8 cellular contexts compared by ENCODE assay signal in the genomic region with DNA sequence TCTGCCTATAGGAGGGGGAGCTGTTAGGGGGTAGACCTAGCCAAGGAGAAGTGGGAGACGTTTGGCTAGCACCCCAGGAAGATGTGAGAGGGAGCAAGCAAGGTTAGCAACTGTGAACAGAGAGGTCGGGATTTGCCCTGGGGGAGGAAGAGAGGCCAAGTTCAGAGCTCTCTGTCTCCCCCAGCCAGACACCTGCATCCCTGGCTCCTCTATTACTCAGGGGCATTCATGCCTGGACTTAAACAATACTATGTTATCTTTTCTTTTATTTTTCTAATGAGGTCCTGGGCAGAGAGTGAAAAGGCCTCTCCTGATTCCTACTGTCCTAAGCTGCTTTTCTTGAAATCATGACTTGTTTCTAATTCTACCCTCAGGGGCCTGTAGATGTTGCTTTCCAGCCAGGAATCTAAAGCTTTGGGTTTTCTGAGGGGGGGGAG. TPM values are rescaled to one million over a fixed set of nuclear protein-coding genes. Genes with fewer than 3 reads are reported as not detected.
DNase-seq lines count a peak whose midpoint lies in the region; ATAC-seq and TF ChIP-seq lines count a peak whose summit lies in the region.

No MANE protein-coding gene starts in this region.

- WGBS in endodermal cell (ENCODE audit: insufficient coverage in 1 of 2, insufficient read length in 1 of 2), 2 experiments = 0% methylated on average over 1 to 2 of the region's 2 CpGs
- no CpG with 5 or more reads among the region's 2 CpGs for WGBS in neuronal stem cell (ENCODE audit: extremely low coverage in 2 of 2, insufficient read length in 2 of 2, insufficient replicate concordance in 1 of 2), 2 donors

- peaks cover 41% of the 10 kb centered on the region for H3K36me3 ChIP-seq in NT2/D1 (ENCODE audit: insufficient read depth, insufficient read length, low read length)
- H3K36me3 ChIP-seq in endodermal cell (ENCODE audit: control insufficient read depth, insufficient read depth, low read length) = peaks cover 17% of the 10 kb centered on the region
- peaks cover 10 to 38% of the 10 kb centered on the region in 2 donors for H3K36me3 ChIP-seq in neuronal stem cell (replicated peaks in 1 of 2; ENCODE audit: control insufficient read depth in 2 of 2, insufficient read depth in 2 of 2, low read length in 2 of 2)

- intact Hi-C loops in CD14-positive monocyte (cut with micrococcal nuclease) = loop anchor here in 1 of 2 donors (5.0 kb wide), 2 partner anchors 35 kb away; no protein-coding TSS in a partner anchor

- H3K18ac ChIP-seq in neuronal stem cell (ENCODE audit: low read length) = peak overlapping the region; percentile 11

- peaks cover 49 to 57% of the 10 kb centered on the region in 2 donors for H3K36me3 Mint-ChIP-seq in CD14-positive monocyte
- peaks cover 23% of the 10 kb centered on the region for H3K36me3 Mint-ChIP-seq in endodermal cell (ENCODE audit: low read depth)

- H2BK120ac ChIP-seq in neuronal stem cell (ENCODE audit: low read depth, low read length) = no peak overlapping the region

- DNase-seq in CD14-positive monocyte (ENCODE audit: low spot score) (no peak), NT2/D1 (ENCODE audit: low read depth, low spot score) (no peak), endodermal cell (peak; percentile 82), neuronal stem cell (ENCODE audit: low spot score) (no peak)

- H3K9ac ChIP-seq in NT2/D1 (ENCODE audit: insufficient read length, low read depth) (no peak overlapping the region), endodermal cell (ENCODE audit: extremely low read depth, low read length, poor library complexity, severe bottlenecking) (peak overlapping the region; percentile 29), neuronal stem cell (ENCODE audit: low read depth, low read length, poor library complexity) (peak overlapping the region; percentile 79)

- H3K4me2 ChIP-seq in neuronal stem cell (ENCODE audit: insufficient read depth, low read length, poor library complexity, severe bottlenecking) = peak overlapping the region; percentile 58

- H2BK5ac ChIP-seq in neuronal stem cell (ENCODE audit: low read length) = no peak overlapping the region

- peak overlapping the region; percentile 4 for H3K4me3 ChIP-seq in NT2/D1 (ENCODE audit: insufficient read length, low read depth)
- H3K4me3 ChIP-seq in endodermal cell (ENCODE audit: low read length) = peak overlapping the region; percentile 98
- peak overlapping the region in 1 of 2 donors; percentile 36 for H3K4me3 ChIP-seq in neuronal stem cell (ENCODE audit: low read length in 2 of 2)

- no peak overlapping the region for H3K23ac ChIP-seq in neuronal stem cell (ENCODE audit: low read depth, low read length, poor library complexity)

- H2BK15ac ChIP-seq in neuronal stem cell (ENCODE audit: low read length) = no peak overlapping the region

- peaks cover 78% of the 10 kb centered on the region for H3K4me1 Mint-ChIP-seq in CD14-positive monocyte
- peaks cover 63% of the 10 kb centered on the region for H3K4me1 Mint-ChIP-seq in endodermal cell

- H3K9me3 ChIP-seq in NT2/D1 (ENCODE audit: insufficient read depth, low read length) (no peaks in the 10 kb centered on the region), endodermal cell (ENCODE audit: control insufficient read depth, low read length) (no peaks in the 10 kb centered on the region), neuronal stem cell (replicated peaks in 1 of 2; ENCODE audit: control insufficient read depth in 2 of 2, insufficient read depth in 1 of 2, low read depth in 1 of 2, low read length in 2 of 2) (no peaks in the 10 kb centered on the region)

- H3K4ac ChIP-seq in neuronal stem cell (ENCODE audit: low read length) = no peak overlapping the region

- H3K27ac ChIP-seq in endodermal cell (ENCODE audit: low read depth, low read length) (no peak overlapping the region), neuronal stem cell (replicated peaks; ENCODE audit: low read length) (no peak overlapping the region)

- H3K27ac Mint-ChIP-seq in CD14-positive monocyte (peak overlapping the region; percentile 11 to 66 (median 53)), endodermal cell (peak overlapping the region; percentile 56)

- H2AFZ ChIP-seq in neuronal stem cell (ENCODE audit: low read length) = no peak overlapping the region

- H3K4me1 ChIP-seq in NT2/D1 (ENCODE audit: insufficient read depth, insufficient read length) = peaks cover 30% of the 10 kb centered on the region
- H3K4me1 ChIP-seq in endodermal cell (ENCODE audit: control insufficient read depth, insufficient read depth, low read length) = peaks cover 12% of the 10 kb centered on the region
- H3K4me1 ChIP-seq in neuronal stem cell (ENCODE audit: control insufficient read depth in 2 of 2, insufficient read depth in 1 of 2, low read depth in 1 of 2, low read length in 2 of 2) = peaks cover 24 to 27% of the 10 kb centered on the region in 2 donors

- no peak overlapping the region for H4K8ac ChIP-seq in neuronal stem cell (ENCODE audit: low read depth, low read length)

- H2BK12ac ChIP-seq in neuronal stem cell (ENCODE audit: low read length) = no peak overlapping the region

- no peak overlapping the region for H3K14ac ChIP-seq in neuronal stem cell (ENCODE audit: low read length)

- ATAC-seq in GM18858 (IDR thresholded peaks at IDR 0.05; ENCODE audit: unreplicated experiment) (no peak), GM21381 (IDR thresholded peaks at IDR 0.05; ENCODE audit: unreplicated experiment) (no peak), GM19467 (IDR thresholded peaks at IDR 0.05; ENCODE audit: unreplicated experiment) (no peak), GM19328 (IDR thresholded peaks at IDR 0.05; ENCODE audit: unreplicated experiment) (no peak)

- H2AK5ac ChIP-seq in neuronal stem cell (ENCODE audit: low read depth, low read length) = no peak overlapping the region

- H4K91ac ChIP-seq in neuronal stem cell (ENCODE audit: low read depth, low read length, poor library complexity) = no peak overlapping the region

- H3K9me3 Mint-ChIP-seq in CD14-positive monocyte = peaks cover 0 to 5% (median 1%) of the 10 kb centered on the region in 7 donors
- no peaks in the 10 kb centered on the region for H3K9me3 Mint-ChIP-seq in endodermal cell

- H3K27me3 ChIP-seq in NT2/D1 (ENCODE audit: insufficient read depth, insufficient read length) = peaks cover 82% of the 10 kb centered on the region
- peaks cover 21% of the 10 kb centered on the region for H3K27me3 ChIP-seq in endodermal cell (ENCODE audit: control insufficient read depth, insufficient read depth, low read length, poor library complexity, severe bottlenecking)
- peaks cover 0 to 22% (median 10%) of the 10 kb centered on the region in 3 experiments for H3K27me3 ChIP-seq in neuronal stem cell (ENCODE audit: control insufficient read depth in 3 of 3, insufficient read depth in 3 of 3, low read depth in 1 of 3, low read length in 3 of 3)

- H3K79me1 ChIP-seq in neuronal stem cell (ENCODE audit: low read depth, low read length) = peaks cover 19% of the 10 kb centered on the region

- H3K27me3 Mint-ChIP-seq in CD14-positive monocyte (ENCODE audit: low read depth in 3 of 3) (peaks cover 0 to 3% (median 2%) of the 10 kb centered on the region in 3 donors), endodermal cell (ENCODE audit: insufficient read depth) (peaks cover 56% of the 10 kb centered on the region)

- no peak for TF ChIP-seq CTCF in CD14-positive monocyte (IDR thresholded peaks at IDR 0.05)
- no peak for TF ChIP-seq CTCF in endodermal cell (conservative IDR thresholded peaks at IDR 0.05)

- H3K4me3 Mint-ChIP-seq in CD14-positive monocyte = peak overlapping the region; percentile 93 to 100
- H3K4me3 Mint-ChIP-seq in endodermal cell = peak overlapping the region; percentile 90

RNA-seq across cellular contexts. Expression of gene BTG2, which starts 2.4 kb away (rescaled TPM):
- polyA plus RNA-seq in CD14-positive monocyte = 100 to 1,000 TPM; 293 to 483 TPM
- 10 to 100 TPM; 49.8 to 54.6 TPM for total RNA-seq in endodermal cell
- polyA plus RNA-seq in endodermal cell (2013, experiment 1 of 2) = 73.2 TPM
- polyA plus RNA-seq in endodermal cell (2013, experiment 2 of 2) = 77.5 TPM
- polyA plus RNA-seq in neuronal stem cell (2013, experiment 1 of 2) = 59.9 TPM
- 59.9 TPM for polyA plus RNA-seq in neuronal stem cell (2013, experiment 2 of 2)

RNA-seq across cellular contexts. Expression of gene FMOD, which starts 43.2 kb away (rescaled TPM):
- polyA plus RNA-seq in CD14-positive monocyte = not detected
- 1 to 10 TPM; 2.9 to 4.8 TPM for total RNA-seq in endodermal cell
- 2.4 TPM for polyA plus RNA-seq in endodermal cell (2013, experiment 1 of 2)
- 1.4 TPM for polyA plus RNA-seq in endodermal cell (2013, experiment 2 of 2)
- 2.0 TPM for polyA plus RNA-seq in neuronal stem cell (2013, experiment 1 of 2)
- 2.0 TPM for polyA plus RNA-seq in neuronal stem cell (2013, experiment 2 of 2)
